ENCODE assay signal across 14 cellular contexts in the genomic region with DNA sequence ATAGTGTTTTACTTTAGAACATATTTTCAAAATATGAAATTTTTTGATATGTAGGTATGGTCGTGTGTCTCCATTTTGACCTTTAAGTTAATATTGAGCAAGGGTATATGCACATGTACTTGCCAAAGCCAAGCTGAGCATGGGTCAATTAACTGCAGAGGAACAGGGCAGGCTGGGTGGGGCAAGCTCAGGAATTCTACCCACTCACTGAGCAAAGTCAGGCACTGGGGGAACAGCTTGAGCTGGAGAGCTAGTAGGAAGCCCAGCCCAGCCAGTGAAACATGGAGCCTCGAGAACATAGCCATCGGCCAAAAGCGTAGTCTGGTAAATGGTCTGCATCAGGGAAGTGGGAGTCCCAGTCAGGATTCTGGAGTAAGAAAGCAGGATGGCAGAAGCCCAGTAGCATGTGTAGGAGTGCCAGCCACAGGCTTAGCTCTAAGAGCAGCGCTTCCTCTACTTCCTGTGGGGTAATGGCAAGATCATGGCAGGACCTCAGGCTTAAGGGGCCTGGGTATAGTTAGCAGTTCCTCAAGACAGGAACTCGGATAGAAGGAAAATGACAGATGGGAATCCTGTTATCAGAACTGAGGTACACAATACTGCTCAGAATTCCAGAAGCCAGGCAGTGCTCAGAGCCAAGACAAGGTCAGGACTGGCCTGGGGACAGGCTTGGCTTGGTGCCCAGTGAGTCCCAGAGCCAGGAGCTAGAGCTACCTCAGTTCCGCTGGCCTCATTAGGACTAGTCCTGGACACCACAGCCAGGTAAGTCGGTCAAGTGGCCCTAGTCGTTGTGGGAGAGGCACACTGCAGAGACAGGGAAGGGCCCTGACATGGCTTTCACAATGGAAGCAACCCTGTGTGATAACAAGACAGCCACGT.
DNase-seq lines count a peak whose midpoint lies in the region; ATAC-seq and TF ChIP-seq lines count a peak whose summit lies in the region.
"Had no signal": no experiment of that assay in that cellular context is flagged by ENCODE, and none has a peak within 500 bp of the region (broad histone marks: within the 10 kb centered on the region; RNA-seq: fewer than 3 reads in every experiment).

No MANE protein-coding gene starts in this region.

- H3K27me3 ChIP-seq in A673 (replicated peaks; ENCODE audit: insufficient read depth, low read depth, low read length, poor library complexity) = no peaks in the 10 kb centered on the region
- H3K27me3 ChIP-seq in adipocyte (replicated peaks; ENCODE audit: control insufficient read depth, insufficient read depth, low read length) = no peaks in the 10 kb centered on the region
- H3K27me3 ChIP-seq in esophagus squamous epithelium = peaks cover 0 to 10% (median 0%) of the 10 kb centered on the region in 4 donors
- H3K27me3 ChIP-seq: gastrocnemius medialis had no signal

- no TSS peak for BruUV-seq in A673 (replicated peaks; lab: Mats Ljungman, UMichigan)

- peak; percentile 84 for ATAC-seq in left lobe of liver
- no peak for ATAC-seq in HG03521 (IDR thresholded peaks at IDR 0.05; ENCODE audit: unreplicated experiment)
- ATAC-seq in HG03565 (IDR thresholded peaks at IDR 0.05; ENCODE audit: unreplicated experiment) = no peak
- ATAC-seq: gastrocnemius medialis had no signal

- intact Hi-C loops in A673 (cut with micrococcal nuclease; ENCODE audit: unreplicated experiment) (no loop called here), esophagus squamous epithelium (cut with DNase I) (loop anchor here (10.0 kb wide), 1 partner anchor 63 kb away; a partner anchor contains a TSS)

- no peak for TF ChIP-seq POLR2A in esophagus squamous epithelium (IDR thresholded peaks at IDR 0.05)

- peaks cover 4% of the 10 kb centered on the region for H3K4me1 ChIP-seq in A673 (ENCODE audit: insufficient read depth, low read length, poor library complexity, severe bottlenecking)
- peaks cover 17% of the 10 kb centered on the region for H3K4me1 ChIP-seq in adipocyte (ENCODE audit: control insufficient read depth, insufficient read depth, low read length)
- peaks cover 0 to 12% (median 0%) of the 10 kb centered on the region in 3 donors for H3K4me1 ChIP-seq in esophagus squamous epithelium

- CTCF ChIA-PET in A673 (lab: Charles Lee) = interaction anchor here (0.6 to 1.0 kb wide), 4 partner anchors 66 to 1778 kb away, joined by 3 to 5 read pairs (median 4); a partner anchor contains a TSS

- POLR2A ChIA-PET in A673 (lab: Charles Lee; ENCODE audit: low non-redundant PET) = no interaction called here

- H3K9ac ChIP-seq in adipocyte (ENCODE audit: low read length) = no peak overlapping the region
- H3K9ac ChIP-seq: GM23248 had no signal

- H3K27ac ChIP-seq in A673 (ENCODE audit: low read depth, low read length, poor library complexity, severe bottlenecking) = no peak overlapping the region
- H3K27ac ChIP-seq in esophagus squamous epithelium = no peak overlapping the region
- H3K27ac ChIP-seq: coronary artery, gastrocnemius medialis had no signal

- H3K9me3 ChIP-seq in A673 (ENCODE audit: low read depth, low read length, poor library complexity, severe bottlenecking) (no peaks in the 10 kb centered on the region), adipocyte (ENCODE audit: control insufficient read depth, low read length) (no peaks in the 10 kb centered on the region), esophagus squamous epithelium (no peaks in the 10 kb centered on the region)
- H3K9me3 ChIP-seq: gastrocnemius medialis had no signal

- WGBS in esophagus squamous epithelium, 2 donors = 52 to 76% methylated on average over 8 to 10 of the region's 10 CpGs

- DNase-seq in A673 (ENCODE audit: low spot score) (peak; percentile 19), Kasumi-1 (lab: John Stamatoyannopoulos, UW) (peak; percentile 100), adipocyte (ENCODE audit: low read depth) (peak; percentile 23), left lobe of liver (ENCODE audit: low spot score) (peak; percentile 90), esophagus squamous epithelium (lab: John Stamatoyannopoulos, UW) (no peak), HuH-7.5 (ENCODE audit: low spot score) (no peak)
- DNase-seq: activated CD4-positive, alpha-beta T cell treated with anti-CD3 and anti-CD28 coated beads for 36 hours; NCI-H2171 treated with DMSO at 0.1 percent for 48 hours had no signal

- H3K4me3 ChIP-seq in A673 (ENCODE audit: low read depth, low read length, poor library complexity, severe bottlenecking) (no peak overlapping the region), adipocyte (ENCODE audit: low read length) (no peak overlapping the region), esophagus squamous epithelium (no peak overlapping the region)
- H3K4me3 ChIP-seq: coronary artery, gastrocnemius medialis, GM23248, lung had no signal

- no peak for TF ChIP-seq CTCF in A673 (conservative IDR thresholded peaks at IDR 0.05; ENCODE audit: low read depth, low read length)
- TF ChIP-seq CTCF in esophagus squamous epithelium (IDR thresholded peaks at IDR 0.05) = no peak

- H3K36me3 ChIP-seq in A673 (ENCODE audit: insufficient read depth, low read length, poor library complexity, severe bottlenecking) (no peaks in the 10 kb centered on the region), adipocyte (ENCODE audit: control insufficient read depth, insufficient read depth, low read length, severe bottlenecking) (no peaks in the 10 kb centered on the region), esophagus squamous epithelium (no peaks in the 10 kb centered on the region)
- H3K36me3 ChIP-seq: gastrocnemius medialis had no signal

Comparison
In these comparisons a context has a peak if more than half of its experiments do, and no peak if none do; other contexts are left out.
1. DNase-seq: peak in A673 (single experiment), Kasumi-1 (2 of 2), adipocyte (single experiment) and left lobe of liver (single experiment); none in esophagus squamous epithelium (single experiment) and HuH-7.5 (single experiment).